In the genomic region with DNA sequence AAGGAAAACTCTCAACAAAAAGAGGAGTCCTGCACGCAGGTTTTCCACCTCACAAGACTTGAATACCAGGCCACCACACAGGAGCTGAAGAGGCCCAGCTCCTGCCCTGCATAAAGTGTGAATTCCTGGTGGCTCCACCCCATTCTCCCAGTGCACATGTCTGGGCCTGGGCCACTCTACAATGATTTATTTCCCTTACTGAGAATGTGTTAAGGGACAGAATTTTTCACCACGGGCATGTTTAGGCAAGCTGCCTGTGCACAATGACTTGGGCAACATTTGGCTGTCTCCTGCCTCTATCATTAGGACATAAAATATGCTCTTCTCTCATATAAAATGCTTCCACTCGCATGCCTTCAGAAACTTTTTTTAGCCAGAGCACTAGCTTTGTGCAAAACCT, we compare ENCODE assay signal across 9 cellular contexts.
"Had no signal": no experiment of that assay in that cellular context is flagged by ENCODE, and none has a peak within 500 bp of the region (broad histone marks: within the 10 kb centered on the region; RNA-seq: fewer than 3 reads in every experiment).

No MANE protein-coding gene starts in this region.

- DNase-seq: activated CD4-positive, alpha-beta T cell treated with anti-CD3 and anti-CD28 coated beads, Interleukin-2, amount 50 U/mL, for 48 hours; activated CD4-positive, CD25-positive, alpha-beta regulatory T cell treated with anti-CD3 and anti-CD28 coated beads, Interleukin-2, amount 50 U/mL, for 72 hours; activated naive CD4-positive, alpha-beta T cell treated with anti-CD3 and anti-CD28 coated beads, Interleukin-2, amount 10 ng/mL, durations not matched to agents 7 days and 5 days; hypothalamus; kidney glomerular epithelial cell; right lobe of liver; T-cell; T1000; trophoblast cell had no signal

- ATAC-seq: right lobe of liver, T-cell had no signal
